In the genomic region with DNA sequence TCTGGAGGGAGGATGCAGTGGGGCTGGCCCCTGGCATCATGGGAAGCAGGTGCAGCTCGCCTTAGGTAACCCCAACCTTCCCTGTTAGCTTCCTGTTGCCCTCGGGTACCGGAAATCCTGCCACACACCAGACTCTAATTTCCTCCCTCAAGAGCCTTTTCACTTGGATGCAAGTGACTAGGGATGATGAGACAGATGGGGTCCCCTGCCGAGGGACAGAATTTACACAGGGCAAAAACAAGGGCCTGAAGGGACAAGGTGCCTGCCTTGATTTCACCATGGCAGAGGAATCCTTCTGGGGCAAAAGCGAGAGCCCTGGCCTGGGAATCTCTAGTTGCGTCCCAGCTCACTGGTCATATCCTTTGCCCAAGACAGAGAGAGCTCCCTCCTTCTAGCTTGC, we compare ENCODE assay signal across 23 cellular contexts.
"Had no signal": no experiment of that assay in that cellular context is flagged by ENCODE, and none has a peak within 500 bp of the region (broad histone marks: within the 10 kb centered on the region; RNA-seq: fewer than 3 reads in every experiment).

No MANE protein-coding gene starts in this region.

- H3K36me3 Mint-ChIP-seq: naive thymus-derived CD4-positive, alpha-beta T cell; natural killer cell treated with Interleukin-12 subunit alpha and Interleukin-12 subunit beta and Interleukin-15 and Interleukin-18, amount 100 ng/mL, for 72 hours; stimulated activated naive B cell treated with anti-CD40 and anti-IgM and Interleukin-4, amounts not matched to agents 10 μg/mL and 1 μg/mL and 100 μg/mL, for 72 hours had no signal

- DNase-seq: left ventricle myocardium inferior; midbrain; mucosa of descending colon; naive thymus-derived CD4-positive, alpha-beta T cell; ovary; right lobe of liver; stimulated activated CD4-positive, alpha-beta T cell treated with anti-CD3 and anti-CD28 coated beads, Interleukin-1b, Interleukin-23, amount 100 ng/mL, for 48 hours; stimulated activated CD4-positive, alpha-beta T cell treated with anti-CD3 and anti-CD28 coated beads, Interleukin-2, amount 100 ng/mL, for 48 hours; stimulated activated CD4-positive, alpha-beta T cell treated with anti-CD3 and anti-CD28 coated beads, Interleukin-4, amount 100 ng/mL, for 4 hours; stimulated activated CD8-positive, alpha-beta memory T cell treated with anti-CD3 and anti-CD28 coated beads, Interleukin-4, amount 100 ng/mL, for 48 hours; stimulated activated naive B cell treated with anti-CD40 and anti-IgM and Interleukin-4, amounts not matched to agents 10 μg/mL and 1 μg/mL and 100 μg/mL, for 72 hours; stimulated activated naive CD8-positive, alpha-beta T cell treated with anti-CD3 and anti-CD28 coated beads, Interleukin-15, Interleukin-2, amounts not matched to agents 100 U/mL and 50 U/mL, for 24 hours; stomach; testis; thyroid gland; transverse colon; upper lobe of left lung had no signal

- H3K4me1 ChIP-seq: right lobe of liver, stomach, testis, transverse colon, upper lobe of left lung, vagina had no signal

- H3K27me3 ChIP-seq: ovary, right atrium auricular region, right lobe of liver, stomach, testis, thyroid gland, transverse colon, vagina had no signal

- H3K4me3 ChIP-seq: left ventricle myocardium inferior, lung, mucosa of descending colon, ovary, right atrium auricular region, right lobe of liver, smooth muscle cell, stomach, testis, thyroid gland, transverse colon, upper lobe of left lung, vagina had no signal

- H3K9me3 Mint-ChIP-seq: naive thymus-derived CD4-positive, alpha-beta T cell; stimulated activated naive B cell treated with anti-CD40 and anti-IgM and Interleukin-4, amounts not matched to agents 10 μg/mL and 1 μg/mL and 100 μg/mL, for 72 hours had no signal

- H3K27me3 Mint-ChIP-seq: naive thymus-derived CD4-positive, alpha-beta T cell; natural killer cell treated with Interleukin-12 subunit alpha and Interleukin-12 subunit beta and Interleukin-15 and Interleukin-18, amount 100 ng/mL, for 72 hours; progenitor cell of endocrine pancreas had no signal

- H3K27ac ChIP-seq: left ventricle myocardium inferior, ovary, right atrium auricular region, right lobe of liver, stomach, testis, thyroid gland, transverse colon, upper lobe of left lung, vagina had no signal

- H3K27ac Mint-ChIP-seq: naive thymus-derived CD4-positive, alpha-beta T cell; progenitor cell of endocrine pancreas; stimulated activated naive B cell treated with anti-CD40 and anti-IgM and Interleukin-4, amounts not matched to agents 10 μg/mL and 1 μg/mL and 100 μg/mL, for 72 hours had no signal

- H3K36me3 ChIP-seq: left ventricle myocardium inferior, ovary, right atrium auricular region, right lobe of liver, stomach, thyroid gland, transverse colon, upper lobe of left lung, vagina had no signal

- ATAC-seq: mucosa of descending colon; naive thymus-derived CD4-positive, alpha-beta T cell; natural killer cell treated with Interleukin-12 subunit alpha and Interleukin-12 subunit beta and Interleukin-15 and Interleukin-18, amount 100 ng/mL, for 72 hours; right lobe of liver; stimulated activated naive B cell treated with anti-CD40 and anti-IgM and Interleukin-4, amounts not matched to agents 10 μg/mL and 1 μg/mL and 100 μg/mL, for 72 hours; stimulated activated naive CD8-positive, alpha-beta T cell treated with anti-CD3 and anti-CD28 coated beads, Interleukin-15, Interleukin-2, amounts not matched to agents 100 U/mL and 50 U/mL, for 24 hours had no signal

- H3K4me3 Mint-ChIP-seq: naive thymus-derived CD4-positive, alpha-beta T cell; natural killer cell treated with Interleukin-12 subunit alpha and Interleukin-12 subunit beta and Interleukin-15 and Interleukin-18, amount 100 ng/mL, for 72 hours; stimulated activated naive B cell treated with anti-CD40 and anti-IgM and Interleukin-4, amounts not matched to agents 10 μg/mL and 1 μg/mL and 100 μg/mL, for 72 hours had no signal

- H3K9me3 ChIP-seq: left ventricle myocardium inferior, mucosa of descending colon, ovary, right atrium auricular region, right lobe of liver, stomach, testis, thyroid gland, transverse colon, upper lobe of left lung, vagina had no signal
